In genomic region chr22:44026066-44026629, GRCh38 we compare ENCODE assay signal across 1 cellular context.
TF ChIP-seq lines count a peak whose summit lies in the region.

No MANE protein-coding gene starts in this region.

TF ChIP-seq in HepG2, 621 proteins besides CTCF, POLR2A, EP300 and RAD21 (continued from another document):
- TF ChIP-seq ZNF615 (CRISPR knock-in tag; IDR thresholded peaks at IDR 0.05; ENCODE audit: borderline replicate concordance): no peak
- no peak for TF ChIP-seq TRAFD1 (CRISPR knock-in tag; IDR thresholded peaks at IDR 0.05; ENCODE audit: borderline replicate concordance)
- no peak for TF ChIP-seq PBX2 (CRISPR knock-in tag; IDR thresholded peaks at IDR 0.05)
- TF ChIP-seq MTF1 (CRISPR knock-in tag; IDR thresholded peaks at IDR 0.05): no peak
- TF ChIP-seq SSRP1 (CRISPR knock-in tag; IDR thresholded peaks at IDR 0.05): no peak
